Comparison of ENCODE assay signal across 18 cellular contexts in the genomic region with DNA sequence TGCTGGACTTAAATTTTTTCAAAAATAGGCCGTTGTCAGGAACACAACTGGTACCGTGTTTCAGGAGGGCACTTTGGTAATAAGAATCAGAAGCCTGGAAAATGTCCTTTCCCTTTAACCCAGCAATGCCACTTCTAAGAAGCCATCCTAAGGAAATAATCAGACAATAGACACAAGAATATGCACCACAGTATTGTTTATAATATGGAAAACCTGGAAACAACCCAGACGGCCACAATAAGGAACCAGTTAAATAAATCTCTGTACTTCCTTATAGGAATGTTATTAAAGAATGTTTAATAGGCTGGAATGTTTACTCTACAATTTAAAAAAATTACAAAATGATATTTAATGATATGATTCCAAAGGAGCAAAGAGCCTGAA.
"Had no signal": no experiment of that assay in that cellular context is flagged by ENCODE, and none has a peak within 500 bp of the region (broad histone marks: within the 10 kb centered on the region; RNA-seq: fewer than 3 reads in every experiment).

No MANE protein-coding gene starts in this region.

- FAIRE-seq: astrocyte, frontal cortex, pancreas, TTC549 had no signal

- ATAC-seq: left ventricle myocardium superior, pancreas had no signal

- H3K9me3 ChIP-seq: esophagus squamous epithelium, pancreas, prostate gland, suprapubic skin, tibial artery had no signal

- H3K36me3 ChIP-seq: brain microvascular endothelial cell, esophagus squamous epithelium, pancreas, prostate gland, suprapubic skin, tibial artery, WERI-Rb-1 had no signal

- H3K27ac ChIP-seq: brain microvascular endothelial cell, epithelial cell of prostate, esophagus squamous epithelium, pancreas, suprapubic skin, tibial artery, WERI-Rb-1 had no signal

- H3K27me3 ChIP-seq: brain microvascular endothelial cell, esophagus squamous epithelium, pancreas, suprapubic skin, tibial artery had no signal

- H3K4me1 ChIP-seq: pancreas, prostate gland, tibial artery had no signal

- H3K4me3 ChIP-seq: esophagus squamous epithelium, pancreas, prostate gland, suprapubic skin, tibial artery had no signal

- DNase-seq: activated CD8-positive, alpha-beta memory T cell treated with anti-CD3 and anti-CD28 coated beads for 24 hours; activated effector memory CD4-positive, alpha-beta T cell treated with anti-CD3 and anti-CD28 coated beads, Interleukin-2, amount 50 U/mL, for 16 hours; brain microvascular endothelial cell; caudate nucleus; effector CD4-positive, alpha-beta T cell; esophagus squamous epithelium; left ventricle myocardium superior; nucleus accumbens; pancreas; retina; tibial artery had no signal
